Comparison of ENCODE assay signal across 22 cellular contexts in genomic region chr7:30655096-30655970, GRCh38. TPM values are rescaled to one million over a fixed set of nuclear protein-coding genes. Genes with fewer than 3 reads are reported as not detected.
DNase-seq lines count a peak whose midpoint lies in the region; ATAC-seq and TF ChIP-seq lines count a peak whose summit lies in the region.
"Had no signal": no experiment of that assay in that cellular context is flagged by ENCODE, and none has a peak within 500 bp of the region (broad histone marks: within the 10 kb centered on the region; RNA-seq: fewer than 3 reads in every experiment).

No MANE protein-coding gene starts in this region.

- WGBS in spleen, 5 donors = 90 to 92% (median 92%) methylated on average over 21 to 22 of the region's 22 CpGs

- H3K27me3 ChIP-seq in Peyer's patch (no peaks in the 10 kb centered on the region), spleen (replicated peaks in 1 of 7) (no peaks in the 10 kb centered on the region)

- H3K36me3 Mint-ChIP-seq in activated T-cell treated with anti-CD3 and anti-CD28 coated beads, Interleukin-2, amount 50 U/mL, for 24 hours (ENCODE audit: low read depth) = peaks cover 4% of the 10 kb centered on the region
- peaks cover 3% of the 10 kb centered on the region for H3K36me3 Mint-ChIP-seq in neural crest cell (ENCODE audit: low read depth)

- H3K9me3 ChIP-seq in Peyer's patch (no peaks in the 10 kb centered on the region), spleen (no peaks in the 10 kb centered on the region)

- no peaks in the 10 kb centered on the region for H3K4me1 Mint-ChIP-seq in activated T-cell treated with anti-CD3 and anti-CD28 coated beads, Interleukin-2, amount 50 U/mL, for 24 hours (ENCODE audit: low read depth)
- H3K4me1 Mint-ChIP-seq in neural crest cell = no peaks in the 10 kb centered on the region
- H3K4me1 Mint-ChIP-seq: CD8-positive, alpha-beta memory T cell had no signal

- in situ Hi-C loops in G401 (cut with HindIII; ENCODE audit: low sequenced_read_pairs) = no loop called here

- no peaks in the 10 kb centered on the region for H3K36me3 ChIP-seq in Peyer's patch
- peaks cover 0 to 12% (median 0%) of the 10 kb centered on the region in 6 donors for H3K36me3 ChIP-seq in spleen

- H3K27ac Mint-ChIP-seq in activated T-cell treated with anti-CD3 and anti-CD28 coated beads, Interleukin-2, amount 50 U/mL, for 24 hours = peak overlapping the region; percentile 49
- H3K27ac Mint-ChIP-seq in neural crest cell (ENCODE audit: unreplicated experiment) = peak overlapping the region; percentile 62
- H3K27ac Mint-ChIP-seq: CD8-positive, alpha-beta memory T cell had no signal

- no peak overlapping the region for H3K4me3 Mint-ChIP-seq in activated T-cell treated with anti-CD3 and anti-CD28 coated beads, Interleukin-2, amount 50 U/mL, for 24 hours
- no peak overlapping the region for H3K4me3 Mint-ChIP-seq in neural crest cell
- H3K4me3 Mint-ChIP-seq: CD8-positive, alpha-beta memory T cell had no signal

- H3K4me3 ChIP-seq in Peyer's patch (no peak overlapping the region), spleen (no peak overlapping the region)

- H3K4me1 ChIP-seq in Peyer's patch = no peaks in the 10 kb centered on the region
- H3K4me1 ChIP-seq in spleen = no peaks in the 10 kb centered on the region

- peak; percentile 20 for DNase-seq in activated T-cell treated with anti-CD3 and anti-CD28 coated beads, Interleukin-2, amount 50 U/mL, for 24 hours
- DNase-seq in activated T-cell treated with anti-CD3 and anti-CD28 coated beads for 4 hours = no peak
- peak in 2 of 3 donors; percentile 24 to 29 for DNase-seq in Peyer's patch
- DNase-seq in neural crest cell (ENCODE audit: low read depth, low spot score) = no peak
- peak; percentile 55 for DNase-seq in spleen
- no peak for DNase-seq in G401 (ENCODE audit: low spot score)
- DNase-seq in NCI-H774 (lab: John Stamatoyannopoulos, UW) = no peak
- DNase-seq: 8988T; Calu3; CD8-positive, alpha-beta memory T cell; DMS53; GF-D8; Kasumi-1; NCI-H1417; NCI-H1694 treated with DMSO at 0.1 percent for 48 hours; NCI-H2081 treated with DMSO at 0.1 percent for 48 hours; NCI-H69 had no signal

- H3K9me3 Mint-ChIP-seq in activated T-cell treated with anti-CD3 and anti-CD28 coated beads, Interleukin-2, amount 50 U/mL, for 24 hours = no peaks in the 10 kb centered on the region
- no peaks in the 10 kb centered on the region for H3K9me3 Mint-ChIP-seq in neural crest cell
- H3K9me3 Mint-ChIP-seq: CD8-positive, alpha-beta memory T cell had no signal

- H3K27me3 Mint-ChIP-seq in activated T-cell treated with anti-CD3 and anti-CD28 coated beads, Interleukin-2, amount 50 U/mL, for 24 hours = no peaks in the 10 kb centered on the region
- no peaks in the 10 kb centered on the region for H3K27me3 Mint-ChIP-seq in neural crest cell (ENCODE audit: low read depth)

- ATAC-seq in GM21381 (IDR thresholded peaks at IDR 0.05; ENCODE audit: unreplicated experiment) = no peak

- TF ChIP-seq CTCF in Peyer's patch (IDR thresholded peaks at IDR 0.05) (no peak), neural crest cell (conservative IDR thresholded peaks at IDR 0.05) (no peak), spleen (IDR thresholded peaks at IDR 0.05 in 8 of 11, conservative IDR thresholded peaks at IDR 0.05 in 3 of 11) (no peak)

- intact Hi-C loops in spleen (cut with DNase I; ENCODE audit: low total_unique reads) = no loop called here

- no peak overlapping the region for H3K27ac ChIP-seq in Peyer's patch
- no peak overlapping the region for H3K27ac ChIP-seq in spleen
- H3K27ac ChIP-seq: C4-2B had no signal

- no peak for TF ChIP-seq POLR2A in Peyer's patch (IDR thresholded peaks at IDR 0.05)
- TF ChIP-seq POLR2A in spleen (IDR thresholded peaks at IDR 0.05) = no peak

RNA-seq across cellular contexts. Expression of gene CRHR2, which starts 26.9 kb away (rescaled TPM):
- total RNA-seq in Peyer's patch = not detected
- 0.18 TPM in 1 of 2 replicates, not detected in the other for total RNA-seq in neural crest cell
- total RNA-seq in spleen = not detected
- not detected for polyA plus RNA-seq in spleen
- not detected in 2 replicates for total RNA-seq in G401 (2014; rRNA removed; shearing (Covaris generic))
- total RNA-seq: Calu3; CD8-positive, alpha-beta memory T cell; H4; MCF 10A; NCI-H460 had no signal
- polyA plus RNA-seq: CD8-positive, alpha-beta memory T cell had no signal

Comparison
In these comparisons a context has a peak if more than half of its experiments do, and no peak if none do; other contexts are left out.
1. DNase-seq: peak in activated T-cell treated with anti-CD3 and anti-CD28 coated beads, Interleukin-2, amount 50 U/mL, for 24 hours (single experiment), Peyer's patch (2 of 3) and spleen (single experiment); none in activated T-cell treated with anti-CD3 and anti-CD28 coated beads for 4 hours (single experiment), neural crest cell (single experiment), G401 (single experiment) and NCI-H774 (single experiment).